ENCODE assay signal across 10 cellular contexts in the genomic region with DNA sequence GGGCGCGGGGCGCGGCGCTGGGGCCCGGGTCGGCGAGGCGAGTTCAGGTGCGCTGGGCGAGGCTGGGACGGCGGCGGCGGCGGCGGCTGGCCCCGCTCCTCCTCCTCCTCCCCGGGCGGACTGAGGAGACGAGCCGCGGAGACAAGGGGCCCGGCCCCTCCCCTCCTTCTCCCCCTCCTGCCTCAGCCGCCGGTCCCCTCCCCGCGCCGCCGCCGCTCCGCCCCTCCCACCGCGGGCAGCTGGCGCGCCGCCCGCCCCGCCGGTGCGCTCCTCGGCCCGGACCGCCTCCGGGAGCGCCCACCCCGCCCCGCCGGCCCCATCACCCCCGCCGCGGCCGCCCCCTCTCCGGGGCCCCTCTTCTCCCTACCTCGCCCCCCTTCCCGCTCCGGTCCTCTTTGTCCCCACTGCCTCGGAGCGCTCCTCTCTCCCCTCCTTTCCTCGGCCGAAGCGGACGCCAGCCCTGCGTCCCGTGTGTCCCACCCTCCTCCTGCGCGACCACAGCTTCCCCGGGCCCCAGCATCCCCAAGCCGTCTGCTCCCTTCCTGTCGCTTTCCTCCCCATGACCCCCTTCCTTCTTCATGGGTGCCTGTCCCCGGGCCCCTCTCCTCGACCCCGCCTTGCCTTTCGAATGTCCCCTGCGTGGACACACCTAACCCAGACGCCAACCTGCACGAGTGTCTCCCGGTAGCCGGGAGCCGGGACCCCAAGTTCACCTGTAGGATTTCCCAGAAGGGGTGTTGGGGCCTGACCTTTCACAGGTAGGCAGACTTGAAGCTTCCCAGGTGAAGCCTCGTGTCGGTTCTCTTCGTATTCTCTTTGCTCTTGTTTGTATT. TPM values are rescaled to one million over a fixed set of nuclear protein-coding genes. Genes with fewer than 3 reads are reported as not detected.
DNase-seq lines count a peak whose midpoint lies in the region; ATAC-seq and TF ChIP-seq lines count a peak whose summit lies in the region.
"Had no signal": no experiment of that assay in that cellular context is flagged by ENCODE, and none has a peak within 500 bp of the region (broad histone marks: within the 10 kb centered on the region; RNA-seq: fewer than 3 reads in every experiment).

A gene (minus strand): TSS at position 143 of the 833 bp plus-strand sequence. CDS start 420 bp downstream, outside the sequence.

- peak within 1 kb of the TSS; percentile 98 for H3K9ac ChIP-seq in neuronal stem cell (ENCODE audit: low read depth, low read length, poor library complexity)

- peak within 1 kb of the TSS; percentile 81 for H2AFZ ChIP-seq in neuronal stem cell (ENCODE audit: low read length)

- peak within 1 kb of the TSS; percentile 100 for H3K18ac ChIP-seq in neuronal stem cell (ENCODE audit: low read length)

- H4K91ac ChIP-seq in neuronal stem cell (ENCODE audit: low read depth, low read length, poor library complexity) = no peak within 1 kb of the TSS

- peaks cover 33% of the 10 kb centered on the region for H3K36me3 Mint-ChIP-seq in Calu3 (ENCODE audit: insufficient read depth, unreplicated experiment)
- H3K36me3 Mint-ChIP-seq in endothelial cell (ENCODE audit: low read depth, unreplicated experiment) = no peaks in the 10 kb centered on the region
- no peaks in the 10 kb centered on the region for H3K36me3 Mint-ChIP-seq in CD4-positive, alpha-beta memory T cell

- peak within 1 kb of the TSS; percentile 69 for H2BK12ac ChIP-seq in neuronal stem cell (ENCODE audit: low read length)

- H3K4me1 ChIP-seq in neuronal stem cell (ENCODE audit: control insufficient read depth in 2 of 2, insufficient read depth in 1 of 2, low read depth in 1 of 2, low read length in 2 of 2) = peaks cover 10 to 49% of the 10 kb centered on the region in 2 donors
- no peaks in the 10 kb centered on the region for H3K4me1 ChIP-seq in CD4-positive, alpha-beta memory T cell (ENCODE audit: insufficient read depth, low read length)

- H3K14ac ChIP-seq in neuronal stem cell (ENCODE audit: low read length) = peak within 1 kb of the TSS; percentile 95

- H3K27me3 ChIP-seq in neuronal stem cell (ENCODE audit: control insufficient read depth in 3 of 3, insufficient read depth in 3 of 3, low read depth in 1 of 3, low read length in 3 of 3) = no peaks in the 10 kb centered on the region
- H3K27me3 ChIP-seq in CD4-positive, alpha-beta memory T cell (ENCODE audit: insufficient read depth, low read length) = peaks cover 6% of the 10 kb centered on the region

- H3K27ac Mint-ChIP-seq in Calu3 (ENCODE audit: unreplicated experiment) (peak within 1 kb of the TSS; percentile 69), endothelial cell (ENCODE audit: unreplicated experiment) (no peak within 1 kb of the TSS)
- H3K27ac Mint-ChIP-seq in CD4-positive, alpha-beta memory T cell = no peak within 1 kb of the TSS

- DNase-seq in Calu3 (peak; percentile 77), NCI-H146 treated with DMSO at 0.1 percent for 48 hours (lab: John Stamatoyannopoulos, UW; ENCODE audit: unreplicated experiment) (peak; percentile 39), endothelial cell (ENCODE audit: low spot score) (peak; percentile 23), neuronal stem cell (ENCODE audit: low spot score) (no peak), DMS114 treated with DMSO at 0.1 percent for 48 hours (lab: John Stamatoyannopoulos, UW; ENCODE audit: unreplicated experiment) (no peak), RWPE1 (ENCODE audit: low spot score) (no peak)
- no peak for DNase-seq in CD4-positive, alpha-beta memory T cell
- DNase-seq: stimulated activated CD4-positive, alpha-beta T cell treated with anti-CD3 and anti-CD28 coated beads, Interleukin-4, amount 100 ng/mL, for 24 hours had no signal

- peaks cover 32% of the 10 kb centered on the region for H3K4me1 Mint-ChIP-seq in Calu3 (ENCODE audit: low read depth, unreplicated experiment)
- H3K4me1 Mint-ChIP-seq in endothelial cell (ENCODE audit: unreplicated experiment) = peaks cover 11% of the 10 kb centered on the region
- peaks cover 0 to 6% (median 2%) of the 10 kb centered on the region in 4 donors for H3K4me1 Mint-ChIP-seq in CD4-positive, alpha-beta memory T cell

- intact Hi-C loops in Calu3 (cut with micrococcal nuclease; ENCODE audit: unreplicated experiment) = loop anchor here (5.0 kb wide), 1 partner anchor 90 kb away; no protein-coding TSS in a partner anchor
- intact Hi-C loops in CD4-positive, alpha-beta memory T cell (cut with micrococcal nuclease) = no loop called here

- peak within 1 kb of the TSS; percentile 25 for H4K8ac ChIP-seq in neuronal stem cell (ENCODE audit: low read depth, low read length)

- H2AK5ac ChIP-seq in neuronal stem cell (ENCODE audit: low read depth, low read length) = peak within 1 kb of the TSS; percentile 90

- H3K36me3 ChIP-seq in neuronal stem cell (replicated peaks in 1 of 2; ENCODE audit: control insufficient read depth in 2 of 2, insufficient read depth in 2 of 2, low read length in 2 of 2) = peaks cover 0 to 10% of the 10 kb centered on the region in 2 donors
- no peaks in the 10 kb centered on the region for H3K36me3 ChIP-seq in CD4-positive, alpha-beta memory T cell (ENCODE audit: insufficient read depth, low read length)

- BruUV-seq in Calu3 (replicated peaks; lab: Mats Ljungman, UMichigan) = no TSS peak

- peak within 1 kb of the TSS; percentile 61 for H3K23ac ChIP-seq in neuronal stem cell (ENCODE audit: low read depth, low read length, poor library complexity)

- POLR2A ChIA-PET in CD4-positive, alpha-beta memory T cell (lab: Charles Lee; ENCODE audit: partially characterized antibody) = no interaction called here
- POLR2A ChIA-PET in RWPE1 (lab: Yijun Ruan, JAX; ENCODE audit: low non-redundant PET) = interaction anchor here (0.7 kb wide), 1 partner anchor 9 kb away, joined by 4 read pairs; no protein-coding TSS in a partner anchor

- peak within 1 kb of the TSS; percentile 81 for H3K4ac ChIP-seq in neuronal stem cell (ENCODE audit: low read length)

- ATAC-seq in HG02852 (IDR thresholded peaks at IDR 0.05; ENCODE audit: unreplicated experiment) = no peak

- H3K4me3 Mint-ChIP-seq in Calu3 (ENCODE audit: low read depth, unreplicated experiment) (peak within 1 kb of the TSS; percentile 78), endothelial cell (ENCODE audit: unreplicated experiment) (peak within 1 kb of the TSS; percentile 94)
- peak within 1 kb of the TSS in 3 of 8 donors; percentile 1 to 35 (median 26) for H3K4me3 Mint-ChIP-seq in CD4-positive, alpha-beta memory T cell

- CTCF ChIA-PET in Calu3 (lab: Charles Lee) = interaction anchor here (0.6 to 1.3 kb wide), 3 partner anchors 25 to 417 kb away, joined by 3 to 6 read pairs (median 3); no protein-coding TSS in a partner anchor
- CTCF ChIA-PET in CD4-positive, alpha-beta memory T cell (lab: Charles Lee; ENCODE audit: partially characterized antibody) = no interaction called here
- CTCF ChIA-PET in RWPE1 (lab: Yijun Ruan, JAX) = interaction anchor here (0.7 to 1.0 kb wide), 3 partner anchors 11 to 214 kb away, joined by 3 to 4 read pairs (median 3); no protein-coding TSS in a partner anchor

- H3K27ac ChIP-seq in neuronal stem cell (replicated peaks; ENCODE audit: low read length) (peak within 1 kb of the TSS; percentile 77), RWPE1 (no peak within 1 kb of the TSS)
- no peak within 1 kb of the TSS for H3K27ac ChIP-seq in CD4-positive, alpha-beta memory T cell (ENCODE audit: low read depth, low read length)

- no CpG with 5 or more reads among the region's 83 CpGs for WGBS in neuronal stem cell (ENCODE audit: extremely low coverage in 2 of 2, insufficient read length in 2 of 2, insufficient replicate concordance in 1 of 2), 2 donors

- no peaks in the 10 kb centered on the region for H3K27me3 Mint-ChIP-seq in Calu3 (ENCODE audit: unreplicated experiment)
- H3K27me3 Mint-ChIP-seq in endothelial cell (ENCODE audit: unreplicated experiment) = peaks cover 10% of the 10 kb centered on the region
- H3K27me3 Mint-ChIP-seq in CD4-positive, alpha-beta memory T cell = peaks cover 26 to 34% of the 10 kb centered on the region in 2 donors

- peaks cover 7% of the 10 kb centered on the region for H3K79me1 ChIP-seq in neuronal stem cell (ENCODE audit: low read depth, low read length)

- peak within 1 kb of the TSS; percentile 90 to 98 for H3K4me3 ChIP-seq in neuronal stem cell (ENCODE audit: low read length in 2 of 2)
- no peak within 1 kb of the TSS for H3K4me3 ChIP-seq in CD4-positive, alpha-beta memory T cell (ENCODE audit: low read length in 2 of 2)

- TF ChIP-seq CTCF in Calu3 (IDR thresholded peaks at IDR 0.05; ENCODE audit: unreplicated experiment) = no peak
- TF ChIP-seq CTCF in endothelial cell (IDR thresholded peaks at IDR 0.05; ENCODE audit: unreplicated experiment) = no peak
- no peak for TF ChIP-seq CTCF in RWPE1 (conservative IDR thresholded peaks at IDR 0.05; ENCODE audit: low read depth)

- peak within 1 kb of the TSS; percentile 93 for H2BK120ac ChIP-seq in neuronal stem cell (ENCODE audit: low read depth, low read length)

- H2BK15ac ChIP-seq in neuronal stem cell (ENCODE audit: low read length) = peak within 1 kb of the TSS; percentile 98

- H3K9me3 ChIP-seq in neuronal stem cell (replicated peaks in 1 of 2; ENCODE audit: control insufficient read depth in 2 of 2, insufficient read depth in 1 of 2, low read depth in 1 of 2, low read length in 2 of 2) = peaks cover 0 to under 1% of the 10 kb centered on the region in 2 donors
- H3K9me3 ChIP-seq in CD4-positive, alpha-beta memory T cell (ENCODE audit: control insufficient read depth in 1 of 2, low read length in 2 of 2) = no peaks in the 10 kb centered on the region

- peak within 1 kb of the TSS; percentile 97 for H2BK5ac ChIP-seq in neuronal stem cell (ENCODE audit: low read length)

- no peaks in the 10 kb centered on the region for H3K9me3 Mint-ChIP-seq in Calu3 (ENCODE audit: low read depth, unreplicated experiment)
- peaks cover 7% of the 10 kb centered on the region for H3K9me3 Mint-ChIP-seq in endothelial cell (ENCODE audit: unreplicated experiment)
- H3K9me3 Mint-ChIP-seq in CD4-positive, alpha-beta memory T cell = peaks cover 0 to 14% (median 0%) of the 10 kb centered on the region in 8 donors

- peak within 1 kb of the TSS; percentile 86 for H3K4me2 ChIP-seq in neuronal stem cell (ENCODE audit: insufficient read depth, low read length, poor library complexity, severe bottlenecking)

RNA-seq across cellular contexts. Expression of the gene that starts here (rescaled TPM):
- total RNA-seq in Calu3 (2022) (27.4 and 29.4 TPM in 2 replicates), endothelial cell (ENCODE audit: unreplicated experiment) (8.5 TPM)
- polyA plus RNA-seq in neuronal stem cell (2013, experiment 1 of 2) = 82.7 TPM
- 86.2 TPM for polyA plus RNA-seq in neuronal stem cell (2013, experiment 2 of 2)
- total RNA-seq in CD4-positive, alpha-beta memory T cell = not detected
- under 1 TPM in 1 of 2 donors, not detected in 1; 0.13 TPM for polyA plus RNA-seq in CD4-positive, alpha-beta memory T cell
- total RNA-seq: endothelial cell of umbilical vein had no signal
- polyA plus RNA-seq: endothelial cell of umbilical vein had no signal

Comparison
In these comparisons a context has a peak if more than half of its experiments do, and no peak if none do; other contexts are left out.
1. DNase-seq: peak in Calu3 (single experiment), NCI-H146 treated with DMSO at 0.1 percent for 48 hours (single experiment) and endothelial cell (single experiment); none in neuronal stem cell (single experiment), CD4-positive, alpha-beta memory T cell (0 of 5), DMS114 treated with DMSO at 0.1 percent for 48 hours (single experiment) and RWPE1 (single experiment).
2. H3K4me3 ChIP-seq: peak in neuronal stem cell (2 of 2); none in CD4-positive, alpha-beta memory T cell (0 of 2).